19 cellular contexts compared by ENCODE assay signal in the genomic region with DNA sequence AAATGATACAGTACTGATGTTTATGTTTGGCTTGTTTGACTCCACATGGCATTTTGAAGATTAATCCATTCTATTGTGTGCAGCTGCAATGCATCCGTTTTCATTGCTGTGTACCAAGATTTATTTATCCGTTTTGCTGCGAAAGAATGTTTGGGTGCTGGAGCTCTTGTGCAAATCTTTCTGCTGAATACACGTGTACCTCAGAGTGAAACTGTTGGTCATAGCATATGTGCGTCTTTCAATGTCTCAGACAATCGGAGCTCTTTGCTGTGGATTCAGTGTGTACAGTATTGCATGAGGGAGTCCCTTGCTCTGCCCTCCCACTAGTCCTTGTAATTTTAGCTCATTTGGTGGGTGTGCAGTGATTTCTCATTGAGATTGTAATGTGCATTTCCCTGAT.
"Had no signal": no experiment of that assay in that cellular context is flagged by ENCODE, and none has a peak within 500 bp of the region (broad histone marks: within the 10 kb centered on the region; RNA-seq: fewer than 3 reads in every experiment).

No MANE protein-coding gene starts in this region.

- H3K4me3 ChIP-seq: mucosa of descending colon, thyroid gland had no signal

- H3K4me3 Mint-ChIP-seq: activated CD4-positive, alpha-beta memory T cell treated with anti-CD3 and anti-CD28 coated beads for 36 hours; activated T-cell treated with anti-CD3 and anti-CD28 coated beads, Interleukin-2, amount 50 U/mL, for 72 hours; brain; dendritic cell treated with granulocyte-macrophage colony-stimulating factor and Interleukin-4, amounts not matched to agents 40 ng/mL and 50 ng/mL, for 4 days; naive thymus-derived CD4-positive, alpha-beta T cell; stimulated activated effector memory CD8-positive, alpha-beta T cell treated with anti-CD3 and anti-CD28 coated beads, Interleukin-12 subunit alpha, Interleukin-12 subunit beta, amount 100 ng/mL, for 72 hours had no signal

- DNase-seq: activated CD4-positive, alpha-beta memory T cell treated with anti-CD3 and anti-CD28 coated beads for 36 hours; activated gamma-delta T cell; activated T-cell treated with anti-CD3 and anti-CD28 coated beads, Interleukin-2, amount 50 U/mL, for 72 hours; effector memory CD4-positive, alpha-beta T cell; mammary epithelial cell; mucosa of descending colon; naive thymus-derived CD4-positive, alpha-beta T cell; retina; T-helper 1 cell; T1000; thyroid gland had no signal

- H3K9me3 ChIP-seq: mucosa of descending colon, thyroid gland had no signal

- H3K27me3 ChIP-seq: thyroid gland had no signal

- H3K27me3 Mint-ChIP-seq: dendritic cell treated with granulocyte-macrophage colony-stimulating factor and Interleukin-4, amounts not matched to agents 40 ng/mL and 50 ng/mL, for 4 days had no signal

- H3K27ac ChIP-seq: parathyroid adenoma, thyroid gland, VCaP had no signal

- ATAC-seq: activated naive CD4-positive, alpha-beta T cell treated with anti-CD3 and anti-CD28 coated beads, Interleukin-2, amount 50 U/mL, for 72 hours; activated T-cell treated with anti-CD3 and anti-CD28 coated beads, Interleukin-2, amount 50 U/mL, for 72 hours; left lobe of liver; mucosa of descending colon; naive thymus-derived CD4-positive, alpha-beta T cell; SK-N-SH treated with all-trans-retinoic acid at 6 μM for 48 hours; stimulated activated effector memory CD8-positive, alpha-beta T cell treated with anti-CD3 and anti-CD28 coated beads, Interleukin-12 subunit alpha, Interleukin-12 subunit beta, amount 100 ng/mL, for 72 hours had no signal

- H3K27ac Mint-ChIP-seq: activated CD4-positive, alpha-beta memory T cell treated with anti-CD3 and anti-CD28 coated beads for 36 hours; activated naive CD4-positive, alpha-beta T cell treated with anti-CD3 and anti-CD28 coated beads, Interleukin-2, amount 50 U/mL, for 72 hours; activated T-cell treated with anti-CD3 and anti-CD28 coated beads, Interleukin-2, amount 50 U/mL, for 72 hours; brain; dendritic cell treated with granulocyte-macrophage colony-stimulating factor and Interleukin-4, amounts not matched to agents 40 ng/mL and 50 ng/mL, for 4 days; naive thymus-derived CD4-positive, alpha-beta T cell; stimulated activated effector memory CD8-positive, alpha-beta T cell treated with anti-CD3 and anti-CD28 coated beads, Interleukin-12 subunit alpha, Interleukin-12 subunit beta, amount 100 ng/mL, for 72 hours had no signal

- H3K4me1 ChIP-seq: parathyroid adenoma, thyroid gland had no signal

- H3K36me3 ChIP-seq: thyroid gland had no signal

- H3K36me3 Mint-ChIP-seq: activated CD4-positive, alpha-beta memory T cell treated with anti-CD3 and anti-CD28 coated beads for 36 hours; activated naive CD4-positive, alpha-beta T cell treated with anti-CD3 and anti-CD28 coated beads, Interleukin-2, amount 50 U/mL, for 72 hours; brain; naive thymus-derived CD4-positive, alpha-beta T cell; stimulated activated effector memory CD8-positive, alpha-beta T cell treated with anti-CD3 and anti-CD28 coated beads, Interleukin-12 subunit alpha, Interleukin-12 subunit beta, amount 100 ng/mL, for 72 hours had no signal
